In the genomic region with DNA sequence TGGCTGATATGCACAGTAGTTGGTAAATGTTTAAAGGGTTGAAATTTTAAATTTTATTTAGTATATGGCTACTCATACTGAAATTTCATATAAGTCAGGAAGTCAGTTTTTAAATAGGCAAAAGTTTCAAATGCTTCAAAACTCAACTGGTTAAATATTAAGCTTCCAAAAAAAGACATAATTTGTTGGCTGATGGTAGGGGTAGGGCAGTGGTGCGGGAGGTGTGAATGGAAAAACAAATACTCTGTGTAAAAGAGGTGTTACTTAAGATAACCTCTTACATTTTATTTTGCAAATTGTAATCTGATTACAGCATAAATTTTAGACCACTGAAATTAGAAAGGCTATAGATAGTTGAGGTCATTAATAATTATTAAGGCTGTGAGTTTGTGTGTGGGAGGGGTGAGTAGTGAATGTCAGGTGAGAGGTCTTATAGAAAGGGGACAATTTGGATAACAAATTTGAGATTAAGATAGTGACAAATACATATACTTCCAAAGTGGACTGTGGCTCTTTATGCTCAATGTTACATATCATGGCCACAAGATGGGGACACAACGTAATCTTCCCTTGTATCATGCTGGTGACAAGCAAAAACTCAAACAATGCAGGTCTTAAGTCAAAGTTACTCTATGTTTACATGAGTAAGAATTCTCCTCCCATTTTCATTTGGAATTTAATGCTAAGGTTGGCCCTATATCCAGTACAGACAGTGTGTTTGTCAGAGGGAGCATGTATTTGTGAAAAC, we compare ENCODE assay signal across 8 cellular contexts. TPM values are rescaled to one million over a fixed set of nuclear protein-coding genes. Genes with fewer than 3 reads are reported as not detected.
DNase-seq lines count a peak whose midpoint lies in the region; ATAC-seq and TF ChIP-seq lines count a peak whose summit lies in the region.

No MANE protein-coding gene starts in this region.

- no peaks in the 10 kb centered on the region; the same call in 1 of the 2 replicates for H3K27me3 Mint-ChIP-seq in WTC11 (ENCODE audit: low read depth)
- peaks cover 27% of the 10 kb centered on the region for H3K27me3 Mint-ChIP-seq in activated T-cell treated with anti-CD3 and anti-CD28 coated beads, Interleukin-2, amount 50 U/mL, for 72 hours (ENCODE audit: low read depth)

- H3K9ac ChIP-seq in MM.1S (ENCODE audit: low read length), result no peak overlapping the region
- H3K9ac ChIP-seq in liver (ENCODE audit: low read depth in 1 of 2, low read length in 2 of 2), result no peak overlapping the region

- H3K4me2 ChIP-seq in MM.1S (ENCODE audit: low read depth, low read length), result no peak overlapping the region

- H3K4me1 ChIP-seq in MM.1S (ENCODE audit: low read length), result no peaks in the 10 kb centered on the region
- H3K4me1 ChIP-seq in liver (ENCODE audit: control insufficient read depth in 4 of 4, insufficient read depth in 4 of 4, low read length in 3 of 4), result no peaks in the 10 kb centered on the region

- H3K27ac Mint-ChIP-seq in WTC11, result no peak overlapping the region
- no peak overlapping the region for H3K27ac Mint-ChIP-seq in activated T-cell treated with anti-CD3 and anti-CD28 coated beads, Interleukin-2, amount 50 U/mL, for 72 hours

- no peak overlapping the region for H3K4me3 ChIP-seq in MM.1S (ENCODE audit: low read length)
- no peak overlapping the region for H3K4me3 ChIP-seq in liver (ENCODE audit: low read depth in 1 of 3, low read length in 3 of 3)

- no peaks in the 10 kb centered on the region for H3K9me2 ChIP-seq in MM.1S (replicated peaks; ENCODE audit: insufficient read depth, low read length)

- no peak overlapping the region for H3K4me3 Mint-ChIP-seq in WTC11
- H3K4me3 Mint-ChIP-seq in activated T-cell treated with anti-CD3 and anti-CD28 coated beads, Interleukin-2, amount 50 U/mL, for 72 hours, result no peak overlapping the region

- WGBS in liver, result 35% methylated on average over 2 of the region's 2 CpGs

- H3K4me1 Mint-ChIP-seq in WTC11, result no peaks in the 10 kb centered on the region
- H3K4me1 Mint-ChIP-seq in activated T-cell treated with anti-CD3 and anti-CD28 coated beads, Interleukin-2, amount 50 U/mL, for 72 hours (ENCODE audit: low read depth), result no peaks in the 10 kb centered on the region

- no peaks in the 10 kb centered on the region for H3K9me3 ChIP-seq in MM.1S (replicated peaks; ENCODE audit: insufficient read depth, low read length)
- H3K9me3 ChIP-seq in liver (ENCODE audit: control insufficient read depth in 4 of 4, low read length in 3 of 4), result no peaks in the 10 kb centered on the region

- H3K36me3 ChIP-seq in MM.1S (replicated peaks; ENCODE audit: insufficient read depth, low read length) (no peaks in the 10 kb centered on the region), liver (ENCODE audit: control insufficient read depth in 4 of 4, insufficient read depth in 3 of 4, low read depth in 1 of 4, low read length in 3 of 4) (no peaks in the 10 kb centered on the region)

- peaks cover 11% of the 10 kb centered on the region; the same call in 1 of the 2 replicates for H3K9me3 Mint-ChIP-seq in WTC11
- peaks cover 1 to 2% of the 10 kb centered on the region in 2 donors for H3K9me3 Mint-ChIP-seq in activated T-cell treated with anti-CD3 and anti-CD28 coated beads, Interleukin-2, amount 50 U/mL, for 72 hours

- CTCF ChIA-PET in WTC11 (lab: Charles Lee), result no interaction called here

- H3F3A ChIP-seq in MM.1S (ENCODE audit: insufficient read depth, low read length), result no peaks in the 10 kb centered on the region

- H3K79me2 ChIP-seq in MM.1S (ENCODE audit: low read length), result no peaks in the 10 kb centered on the region

- H3K36me3 Mint-ChIP-seq in WTC11, result no peaks in the 10 kb centered on the region
- H3K36me3 Mint-ChIP-seq in activated T-cell treated with anti-CD3 and anti-CD28 coated beads, Interleukin-2, amount 50 U/mL, for 72 hours (ENCODE audit: insufficient read depth in 2 of 2), result peaks cover 0 to 2% of the 10 kb centered on the region in 2 donors

- H3K27ac ChIP-seq in MM.1S (ENCODE audit: low read length) (no peak overlapping the region), liver (ENCODE audit: low read depth in 1 of 2, low read length in 2 of 2) (no peak overlapping the region)

- POLR2A ChIA-PET in WTC11 (lab: Charles Lee), result no interaction called here

- DNase-seq in MM.1S (peak; percentile 35), WTC11 (ENCODE audit: low spot score) (no peak), NCI-H187 (lab: John Stamatoyannopoulos, UW) (no peak)
- DNase-seq in activated T-cell treated with anti-CD3 and anti-CD28 coated beads, Interleukin-2, amount 50 U/mL, for 72 hours, result no peak

- TF ChIP-seq CTCF in MM.1S (IDR thresholded peaks at IDR 0.05; ENCODE audit: low read length) (peak; percentile 32), WTC11 (IDR thresholded peaks at IDR 0.05) (no peak), liver (IDR thresholded peaks at IDR 0.05; ENCODE audit: low read depth, low read length, missing input control) (no peak)

- H2AFZ ChIP-seq in MM.1S (ENCODE audit: low read length), result no peak overlapping the region

- ATAC-seq in GM18498 (IDR thresholded peaks at IDR 0.05; ENCODE audit: unreplicated experiment) (peak; percentile 59), WTC11 (peak; percentile 58), HG03095 (IDR thresholded peaks at IDR 0.05; ENCODE audit: unreplicated experiment) (no peak)
- no peak for ATAC-seq in activated CD4-positive, CD25-positive, alpha-beta regulatory T cell treated with anti-CD3 and anti-CD28 coated beads, Interleukin-2, amount 50 U/mL, for 24 hours
- ATAC-seq in activated T-cell treated with anti-CD3 and anti-CD28 coated beads, Interleukin-2, amount 50 U/mL, for 72 hours (replicated peaks in 1 of 2), result no peak

- TF ChIP-seq RAD21 in liver (IDR thresholded peaks at IDR 0.05), result peak; percentile 39 to 53

- H4K20me1 ChIP-seq in MM.1S (ENCODE audit: insufficient read depth, low read length), result no peaks in the 10 kb centered on the region

- no peaks in the 10 kb centered on the region for H3K27me3 ChIP-seq in MM.1S (replicated peaks; ENCODE audit: insufficient read depth, low read length)
- H3K27me3 ChIP-seq in liver (ENCODE audit: control insufficient read depth in 4 of 4, insufficient read depth in 4 of 4, low read length in 3 of 4), result peaks cover 0 to 4% (median 0%) of the 10 kb centered on the region in 4 donors

TF ChIP-seq in WTC11, 78 proteins besides CTCF, POLR2A, EP300 and RAD21:
- TF ChIP-seq JAZF1 (CRISPR knock-in tag; IDR thresholded peaks at IDR 0.05) (no peak), SMAD3 (CRISPR knock-in tag; IDR thresholded peaks at IDR 0.05; ENCODE audit: borderline replicate concordance) (no peak)

TF ChIP-seq in liver, 16 proteins besides CTCF, POLR2A, EP300 and RAD21:
- TF ChIP-seq, protein P1, sequence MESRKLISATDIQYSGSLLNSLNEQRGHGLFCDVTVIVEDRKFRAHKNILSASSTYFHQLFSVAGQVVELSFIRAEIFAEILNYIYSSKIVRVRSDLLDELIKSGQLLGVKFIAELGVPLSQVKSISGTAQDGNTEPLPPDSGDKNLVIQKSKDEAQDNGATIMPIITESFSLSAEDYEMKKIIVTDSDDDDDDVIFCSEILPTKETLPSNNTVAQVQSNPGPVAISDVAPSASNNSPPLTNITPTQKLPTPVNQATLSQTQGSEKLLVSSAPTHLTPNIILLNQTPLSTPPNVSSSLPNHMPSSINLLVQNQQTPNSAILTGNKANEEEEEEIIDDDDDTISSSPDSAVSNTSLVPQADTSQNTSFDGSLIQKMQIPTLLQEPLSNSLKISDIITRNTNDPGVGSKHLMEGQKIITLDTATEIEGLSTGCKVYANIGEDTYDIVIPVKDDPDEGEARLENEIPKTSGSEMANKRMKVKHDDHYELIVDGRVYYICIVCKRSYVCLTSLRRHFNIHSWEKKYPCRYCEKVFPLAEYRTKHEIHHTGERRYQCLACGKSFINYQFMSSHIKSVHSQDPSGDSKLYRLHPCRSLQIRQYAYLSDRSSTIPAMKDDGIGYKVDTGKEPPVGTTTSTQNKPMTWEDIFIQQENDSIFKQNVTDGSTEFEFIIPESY (IDR thresholded peaks at IDR 0.05), result no peak
- TF ChIP-seq HNF4G (IDR thresholded peaks at IDR 0.05), result no peak
- TF ChIP-seq FOXA2 (IDR thresholded peaks at IDR 0.05), result no peak
- no peak for TF ChIP-seq YY1 (IDR thresholded peaks at IDR 0.05)
- no peak for TF ChIP-seq GABPA (IDR thresholded peaks at IDR 0.05 in 1 of 2, conservative IDR thresholded peaks at IDR 0.05 in 1 of 2)

RNA-seq across cellular contexts. Expression of a gene that starts 36.6 kb away (rescaled TPM):
- total RNA-seq in WTC11 (2021), result 0.21 to 0.71 TPM (median 0.39 TPM) in 3 replicates
- total RNA-seq in liver, result not detected
- not detected for polyA plus RNA-seq in liver
- not detected for total RNA-seq in activated T-cell treated with anti-CD3 and anti-CD28 coated beads, Interleukin-2, amount 50 U/mL, for 72 hours

Comparison
In these comparisons a context has a peak if more than half of its experiments do, and no peak if none do; other contexts are left out.
1. ATAC-seq: peak in GM18498 (single experiment) and WTC11 (single experiment); none in HG03095 (single experiment), activated CD4-positive, CD25-positive, alpha-beta regulatory T cell treated with anti-CD3 and anti-CD28 coated beads, Interleukin-2, amount 50 U/mL, for 24 hours (0 of 2) and activated T-cell treated with anti-CD3 and anti-CD28 coated beads, Interleukin-2, amount 50 U/mL, for 72 hours (0 of 2).